12 cellular contexts compared by ENCODE assay signal in genomic region chr2:148965596-148966431, GRCh38.
DNase-seq lines count a peak whose midpoint lies in the region; ATAC-seq, FAIRE-seq and TF ChIP-seq lines count a peak whose summit lies in the region.
"Had no signal": no experiment of that assay in that cellular context is flagged by ENCODE, and none has a peak within 500 bp of the region (broad histone marks: within the 10 kb centered on the region; RNA-seq: fewer than 3 reads in every experiment).

No MANE protein-coding gene starts in this region.

- H3K27me3 ChIP-seq in GM12878 (replicated peaks in 1 of 2; ENCODE audit: control insufficient read depth in 2 of 2, insufficient read depth in 2 of 2, low read length in 1 of 2) = no peaks in the 10 kb centered on the region
- H3K27me3 ChIP-seq in WERI-Rb-1 (ENCODE audit: insufficient read depth, low read depth, severe bottlenecking) = peaks cover 6% of the 10 kb centered on the region
- H3K27me3 ChIP-seq: brain microvascular endothelial cell, pancreas had no signal

- no peak for TF ChIP-seq RAD21 in GM12878 (IDR thresholded peaks at IDR 0.05; ENCODE audit: insufficient read depth, low read depth, low read length)

- peaks cover 4% of the 10 kb centered on the region; the same call in 1 of the 2 replicates for H3K4me1 ChIP-seq in GM12878 (ENCODE audit: control insufficient read depth, insufficient read depth, low read length)
- H3K4me1 ChIP-seq: pancreas had no signal

- no peak overlapping the region for H3K27ac ChIP-seq in GM12878 (ENCODE audit: control insufficient read depth, insufficient read depth)
- H3K27ac ChIP-seq in WERI-Rb-1 = no peak overlapping the region
- H3K27ac ChIP-seq: brain microvascular endothelial cell, pancreas had no signal

- no peak for TF ChIP-seq POLR2A in GM12878 (IDR thresholded peaks at IDR 0.05; ENCODE audit: low read depth, low read length)

- CTCF ChIA-PET in GM12878 (lab: Yijun Ruan, JAX) = interaction anchor here (0.7 kb wide), 1 partner anchor 39 kb away, joined by 3 read pairs; no protein-coding TSS in a partner anchor

- SMC1A ChIA-PET in GM12878 (lab: Charles Lee; ENCODE audit: uncharacterized antibody, unreplicated experiment) = interaction anchor here (0.7 to 1.3 kb wide), 2 partner anchors 20 to 24 kb away, joined by 3 read pairs; no protein-coding TSS in a partner anchor

- no peak overlapping the region for H3K9ac ChIP-seq in GM12878 (ENCODE audit: control insufficient read depth, insufficient read depth, low read length)

- ATAC-seq in HG02678 (IDR thresholded peaks at IDR 0.05; ENCODE audit: unreplicated experiment) (peak; percentile 45), GM12878 (peak; percentile 89)
- no peak for ATAC-seq in activated CD4-positive, CD25-positive, alpha-beta regulatory T cell treated with anti-CD3 and anti-CD28 coated beads, Interleukin-2, amount 50 U/mL, for 24 hours
- ATAC-seq: pancreas had no signal

- H3K9me3 ChIP-seq in GM12878 (replicated peaks; ENCODE audit: control insufficient read depth, insufficient read depth, low read length) (no peaks in the 10 kb centered on the region), WERI-Rb-1 (ENCODE audit: severe bottlenecking) (no peaks in the 10 kb centered on the region)
- H3K9me3 ChIP-seq: pancreas had no signal

- H3K36me3 ChIP-seq in GM12878 (ENCODE audit: control insufficient read depth in 2 of 2, insufficient read depth in 2 of 2, low read length in 1 of 2) (no peaks in the 10 kb centered on the region), WERI-Rb-1 (no peaks in the 10 kb centered on the region)
- H3K36me3 ChIP-seq: brain microvascular endothelial cell, pancreas had no signal

- WGBS in GM12878 (ENCODE audit: insufficient coverage, insufficient replicate concordance, low lambda C conversion rate, missing lambda C conversion rate) = 42% methylated on average over 12 of the region's 12 CpGs

- DNase-seq in DMS153 treated with DMSO at 0.1 percent for 48 hours (lab: John Stamatoyannopoulos, UW; ENCODE audit: unreplicated experiment) (peak; percentile 69), NCI-H2107 (lab: John Stamatoyannopoulos, UW) (peak; percentile 73), GM12878 (ENCODE audit: low read depth, low spot score) (peak; percentile 51), NCI-H446 (lab: John Stamatoyannopoulos, UW) (no peak), WERI-Rb-1 (no peak)
- no peak for DNase-seq in stimulated activated CD4-positive, alpha-beta T cell treated with anti-CD3 and anti-CD28 coated beads, Interleukin-4, amount 100 ng/mL, for 1 hour
- DNase-seq: brain microvascular endothelial cell, NCI-H2081, pancreas had no signal

- RAD21 ChIA-PET in GM12878 (lab: Charles Lee; ENCODE audit: unreplicated experiment) = interaction anchor here (1.3 kb wide), 1 partner anchor 8 kb away, joined by 4 read pairs; no protein-coding TSS in a partner anchor

- H3K4me3 ChIP-seq in GM12878 (no peak overlapping the region), WERI-Rb-1 (ENCODE audit: low read depth, low read length) (no peak overlapping the region)
- H3K4me3 ChIP-seq: pancreas had no signal

- no peak overlapping the region; the same call in 1 of the 2 replicates for H2AFZ ChIP-seq in GM12878 (ENCODE audit: control insufficient read depth, low read depth, low read length)

- POLR2A ChIA-PET in GM12878 (lab: Charles Lee) = interaction anchor here (0.6 kb wide), 1 partner anchor 105 kb away, joined by 4 read pairs; no protein-coding TSS in a partner anchor

- no peak for TF ChIP-seq CTCF in GM12878 (IDR thresholded peaks at IDR 0.05 in 2 of 3, conservative IDR thresholded peaks at IDR 0.05 in 1 of 3; ENCODE audit: control insufficient read depth in 2 of 3, extremely low read depth in 1 of 3, insufficient read depth in 1 of 3, low read depth in 3 of 3, low read length in 3 of 3)
- TF ChIP-seq CTCF in WERI-Rb-1 (IDR thresholded peaks at IDR 0.05; ENCODE audit: low read depth, low read length) = no peak

- no peaks in the 10 kb centered on the region for H4K20me1 ChIP-seq in GM12878 (ENCODE audit: control insufficient read depth, insufficient read depth)

- TF ChIP-seq EP300 in GM12878 (IDR thresholded peaks at IDR 0.05; ENCODE audit: borderline replicate concordance in 1 of 2, control insufficient read depth in 1 of 2, low read depth in 2 of 2, low read length in 2 of 2) = no peak

- no peak for FAIRE-seq in GM12878 (lab: Jason Lieb, UNC)
- FAIRE-seq: keratinocyte, pancreas had no signal

- no peak overlapping the region; the same call in 1 of the 2 replicates for H3K4me2 ChIP-seq in GM12878 (ENCODE audit: control insufficient read depth, insufficient read depth)

- no peaks in the 10 kb centered on the region for H3K79me2 ChIP-seq in GM12878 (ENCODE audit: control insufficient read depth, insufficient read depth, low read length)

- in situ Hi-C loops in GM12878 (cut with MboI) = no loop called here

- intact Hi-C loops in GM12878 (cut with micrococcal nuclease; ENCODE audit: unreplicated experiment) = no loop called here

- no TSS peak for BruUV-seq in GM12878 (replicated peaks; lab: Mats Ljungman, UMichigan)

TF ChIP-seq in GM12878, 131 proteins besides CTCF, POLR2A, EP300 and RAD21 (continues in another document):
- TF ChIP-seq ELK1 (IDR thresholded peaks at IDR 0.05; ENCODE audit: low read depth, low read length) (no peak), BMI1 (IDR thresholded peaks at IDR 0.05; ENCODE audit: borderline replicate concordance) (no peak), ESRRA (IDR thresholded peaks at IDR 0.05; ENCODE audit: low read length) (no peak), MTA2 (IDR thresholded peaks at IDR 0.05; ENCODE audit: low read depth) (0 out of 2 replicates have a peak, but pooled peaks have one; percentile 31), ZNF384 (IDR thresholded peaks at IDR 0.05; ENCODE audit: borderline replicate concordance, low read depth, low read length) (no peak), ZBTB33 (IDR thresholded peaks at IDR 0.05) (no peak), TARDBP (IDR thresholded peaks at IDR 0.05; ENCODE audit: borderline replicate concordance) (no peak), JUND (IDR thresholded peaks at IDR 0.05; ENCODE audit: low read depth, low read length) (no peak), RCOR1 (conservative IDR thresholded peaks at IDR 0.05; ENCODE audit: low read depth, low read length) (no peak)
- TF ChIP-seq, protein P1, sequence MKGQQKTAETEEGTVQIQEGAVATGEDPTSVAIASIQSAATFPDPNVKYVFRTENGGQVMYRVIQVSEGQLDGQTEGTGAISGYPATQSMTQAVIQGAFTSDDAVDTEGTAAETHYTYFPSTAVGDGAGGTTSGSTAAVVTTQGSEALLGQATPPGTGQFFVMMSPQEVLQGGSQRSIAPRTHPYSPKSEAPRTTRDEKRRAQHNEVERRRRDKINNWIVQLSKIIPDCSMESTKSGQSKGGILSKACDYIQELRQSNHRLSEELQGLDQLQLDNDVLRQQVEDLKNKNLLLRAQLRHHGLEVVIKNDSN (IDR thresholded peaks at IDR 0.05; ENCODE audit: borderline replicate concordance, extremely low read length, insufficient read depth, low read depth, low read length) = no peak

Comparison
In these comparisons a context has a peak if more than half of its experiments do, and no peak if none do; other contexts are left out.
1. DNase-seq: peak in DMS153 treated with DMSO at 0.1 percent for 48 hours (single experiment), NCI-H2107 (single experiment) and GM12878 (single experiment); none in NCI-H446 (0 of 2), stimulated activated CD4-positive, alpha-beta T cell treated with anti-CD3 and anti-CD28 coated beads, Interleukin-4, amount 100 ng/mL, for 1 hour (single experiment) and WERI-Rb-1 (single experiment).
2. ATAC-seq: peak in HG02678 (single experiment) and GM12878 (single experiment); none in activated CD4-positive, CD25-positive, alpha-beta regulatory T cell treated with anti-CD3 and anti-CD28 coated beads, Interleukin-2, amount 50 U/mL, for 24 hours (0 of 2).